Comparison of ENCODE assay signal across 8 cellular contexts in genomic region chr7:77800158-77800557, GRCh38. TPM values are rescaled to one million over a fixed set of nuclear protein-coding genes. Genes with fewer than 3 reads are reported as not detected.
DNase-seq lines count a peak whose midpoint lies in the region; ATAC-seq and TF ChIP-seq lines count a peak whose summit lies in the region.

No MANE protein-coding gene starts in this region.

- DNase-seq in EL = peak; percentile 24
- no peak for DNase-seq in activated T-helper 2 cell treated with anti-CD3 and anti-CD28 coated beads, Interferon-gamma antibody, Interleukin-2, Interleukin-4, amounts not matched to agents 10 μg/mL and 5 μg/mL and 100 μg/mL, durations not matched to agents 14 hours and 24 hours and 36 hours (ENCODE audit: low spot score)
- DNase-seq in naive thymus-derived CD4-positive, alpha-beta T cell = no peak
- no peak for DNase-seq in upper lobe of left lung
- no peak for DNase-seq in NCI-H510A (lab: John Stamatoyannopoulos, UW)

- intact Hi-C loops in activated T-helper 2 cell treated with anti-CD3 and anti-CD28 coated beads, Interferon-gamma antibody, Interleukin-2, Interleukin-4, amounts not matched to agents 10 μg/mL and 5 μg/mL and 100 μg/mL, durations not matched to agents 14 hours and 24 hours and 36 hours (cut with micrococcal nuclease) = no loop called here
- intact Hi-C loops in naive thymus-derived CD4-positive, alpha-beta T cell (cut with micrococcal nuclease) = loop anchor here in 1 of 2 donors (2.0 kb wide), 1 partner anchor 27 kb away; no protein-coding TSS in a partner anchor

- TF ChIP-seq EP300 in upper lobe of left lung (IDR thresholded peaks at IDR 0.05) = no peak

- H3K9me3 Mint-ChIP-seq in activated T-helper 2 cell treated with anti-CD3 and anti-CD28 coated beads, Interferon-gamma antibody, Interleukin-2, Interleukin-4, amounts not matched to agents 10 μg/mL and 5 μg/mL and 100 μg/mL, durations not matched to agents 14 hours and 24 hours and 36 hours = peaks cover 12% of the 10 kb centered on the region
- H3K9me3 Mint-ChIP-seq in naive thymus-derived CD4-positive, alpha-beta T cell = peaks cover 0 to 7% (median 0%) of the 10 kb centered on the region in 11 donors

- ATAC-seq in HG02884 (IDR thresholded peaks at IDR 0.05; ENCODE audit: unreplicated experiment) (peak; percentile 16), HG03045 (IDR thresholded peaks at IDR 0.05; ENCODE audit: unreplicated experiment) (no peak), upper lobe of left lung (ENCODE audit: low FRiP score in 2 of 2) (no peak), GM18861 (IDR thresholded peaks at IDR 0.05; ENCODE audit: unreplicated experiment) (no peak)
- no peak for ATAC-seq in naive thymus-derived CD4-positive, alpha-beta T cell

- H3K36me3 Mint-ChIP-seq in activated T-helper 2 cell treated with anti-CD3 and anti-CD28 coated beads, Interferon-gamma antibody, Interleukin-2, Interleukin-4, amounts not matched to agents 10 μg/mL and 5 μg/mL and 100 μg/mL, durations not matched to agents 14 hours and 24 hours and 36 hours (ENCODE audit: low read depth) = peaks cover 45% of the 10 kb centered on the region
- peaks cover 0 to 34% (median 0%) of the 10 kb centered on the region in 5 donors for H3K36me3 Mint-ChIP-seq in naive thymus-derived CD4-positive, alpha-beta T cell

- no peak for TF ChIP-seq CTCF in upper lobe of left lung (IDR thresholded peaks at IDR 0.05)

- no peak for TF ChIP-seq POLR2A in upper lobe of left lung (IDR thresholded peaks at IDR 0.05)

- H3K27ac ChIP-seq in naive thymus-derived CD4-positive, alpha-beta T cell (ENCODE audit: low read depth, low read length) = peak overlapping the region; percentile 67
- H3K27ac ChIP-seq in upper lobe of left lung = peak overlapping the region in 1 of 4 donors; percentile 95

- no peaks in the 10 kb centered on the region for H3K27me3 Mint-ChIP-seq in activated T-helper 2 cell treated with anti-CD3 and anti-CD28 coated beads, Interferon-gamma antibody, Interleukin-2, Interleukin-4, amounts not matched to agents 10 μg/mL and 5 μg/mL and 100 μg/mL, durations not matched to agents 14 hours and 24 hours and 36 hours (ENCODE audit: low read depth)
- no peaks in the 10 kb centered on the region for H3K27me3 Mint-ChIP-seq in naive thymus-derived CD4-positive, alpha-beta T cell

- peaks cover 67% of the 10 kb centered on the region for H3K4me1 Mint-ChIP-seq in activated T-helper 2 cell treated with anti-CD3 and anti-CD28 coated beads, Interferon-gamma antibody, Interleukin-2, Interleukin-4, amounts not matched to agents 10 μg/mL and 5 μg/mL and 100 μg/mL, durations not matched to agents 14 hours and 24 hours and 36 hours (ENCODE audit: low read depth)
- peaks cover 59 to 85% (median 80%) of the 10 kb centered on the region in 7 donors for H3K4me1 Mint-ChIP-seq in naive thymus-derived CD4-positive, alpha-beta T cell

- H3K27me3 ChIP-seq in naive thymus-derived CD4-positive, alpha-beta T cell (ENCODE audit: control insufficient read depth in 2 of 2, insufficient read depth in 2 of 2, low read length in 2 of 2) = no peaks in the 10 kb centered on the region
- H3K27me3 ChIP-seq in upper lobe of left lung = no peaks in the 10 kb centered on the region

- H3K4me1 ChIP-seq in naive thymus-derived CD4-positive, alpha-beta T cell (ENCODE audit: control insufficient read depth in 2 of 2, insufficient read depth in 2 of 2, low read length in 2 of 2) = peaks cover 59 to 66% of the 10 kb centered on the region in 2 donors
- H3K4me1 ChIP-seq in upper lobe of left lung = peaks cover 21 to 38% (median 27%) of the 10 kb centered on the region in 4 donors

- H3K27ac Mint-ChIP-seq in activated T-helper 2 cell treated with anti-CD3 and anti-CD28 coated beads, Interferon-gamma antibody, Interleukin-2, Interleukin-4, amounts not matched to agents 10 μg/mL and 5 μg/mL and 100 μg/mL, durations not matched to agents 14 hours and 24 hours and 36 hours = peak overlapping the region; percentile 96
- peak overlapping the region; percentile 84 to 96 (median 91) for H3K27ac Mint-ChIP-seq in naive thymus-derived CD4-positive, alpha-beta T cell

- H3K4me3 ChIP-seq in naive thymus-derived CD4-positive, alpha-beta T cell (ENCODE audit: low read length) = peak overlapping the region; percentile 85
- H3K4me3 ChIP-seq in upper lobe of left lung = peak overlapping the region in 1 of 4 donors; percentile 78

- CTCF ChIA-PET in naive thymus-derived CD4-positive, alpha-beta T cell (lab: Charles Lee) = no interaction called here

- POLR2A ChIA-PET in naive thymus-derived CD4-positive, alpha-beta T cell (lab: Charles Lee) = interaction anchor here (0.6 to 1.1 kb wide), 2 partner anchors 27 to 102 kb away, joined by 3 read pairs; no protein-coding TSS in a partner anchor

- WGBS in upper lobe of left lung, 2 donors = 49% methylated on average over 4 of the region's 4 CpGs

- H3K4me3 Mint-ChIP-seq in activated T-helper 2 cell treated with anti-CD3 and anti-CD28 coated beads, Interferon-gamma antibody, Interleukin-2, Interleukin-4, amounts not matched to agents 10 μg/mL and 5 μg/mL and 100 μg/mL, durations not matched to agents 14 hours and 24 hours and 36 hours (ENCODE audit: low read depth) = peak overlapping the region; percentile 96
- peak overlapping the region; percentile 87 to 99 (median 96) for H3K4me3 Mint-ChIP-seq in naive thymus-derived CD4-positive, alpha-beta T cell

- peaks cover 0 to 8% (median 0%) of the 10 kb centered on the region in 3 experiments for H3K36me3 ChIP-seq in naive thymus-derived CD4-positive, alpha-beta T cell (ENCODE audit: control insufficient read depth in 2 of 3, insufficient read depth in 3 of 3, low read length in 3 of 3)
- H3K36me3 ChIP-seq in upper lobe of left lung = no peaks in the 10 kb centered on the region

- no peaks in the 10 kb centered on the region for H3K9me3 ChIP-seq in naive thymus-derived CD4-positive, alpha-beta T cell (ENCODE audit: control insufficient read depth in 2 of 3, low read length in 3 of 3)
- no peaks in the 10 kb centered on the region for H3K9me3 ChIP-seq in upper lobe of left lung

RNA-seq across cellular contexts. Expression of gene PHTF2, which starts 1.6 kb away (rescaled TPM):
- total RNA-seq in activated T-helper 2 cell treated with anti-CD3 and anti-CD28 coated beads, Interferon-gamma antibody, Interleukin-2, Interleukin-4, amounts not matched to agents 10 μg/mL and 5 μg/mL and 100 μg/mL, durations not matched to agents 14 hours and 24 hours and 36 hours = 31.8 and 34.8 TPM in 2 replicates
- 10 to 100 TPM; 17.6 to 42.1 (median 22.4) TPM for total RNA-seq in naive thymus-derived CD4-positive, alpha-beta T cell
- 1 to 10 TPM; 5.9 to 8.3 TPM for polyA plus RNA-seq in naive thymus-derived CD4-positive, alpha-beta T cell
- total RNA-seq in upper lobe of left lung = 10 to 100 TPM in 5 of 6 donors, 1 to 10 TPM in 1; 7.0 to 25.2 (median 14.7) TPM

RNA-seq across cellular contexts. Expression of gene TMEM60, which starts 1.9 kb away (rescaled TPM):
- 11.5 and 11.6 TPM in 2 replicates for total RNA-seq in activated T-helper 2 cell treated with anti-CD3 and anti-CD28 coated beads, Interferon-gamma antibody, Interleukin-2, Interleukin-4, amounts not matched to agents 10 μg/mL and 5 μg/mL and 100 μg/mL, durations not matched to agents 14 hours and 24 hours and 36 hours
- 10 to 100 TPM in 3 of 5 experiments, 1 to 10 TPM in 2; 3.7 to 16.9 (median 12.0) TPM for total RNA-seq in naive thymus-derived CD4-positive, alpha-beta T cell
- 10 to 100 TPM in 1 of 2 donors, 1 to 10 TPM in 1; 9.7 to 22.8 TPM for polyA plus RNA-seq in naive thymus-derived CD4-positive, alpha-beta T cell
- 10 to 100 TPM in 4 of 6 donors, 1 to 10 TPM in 1, not detected in 1; 8.7 to 19.7 (median 19.1) TPM for total RNA-seq in upper lobe of left lung
